Comparison of ENCODE assay signal across 18 cellular contexts in the genomic region with DNA sequence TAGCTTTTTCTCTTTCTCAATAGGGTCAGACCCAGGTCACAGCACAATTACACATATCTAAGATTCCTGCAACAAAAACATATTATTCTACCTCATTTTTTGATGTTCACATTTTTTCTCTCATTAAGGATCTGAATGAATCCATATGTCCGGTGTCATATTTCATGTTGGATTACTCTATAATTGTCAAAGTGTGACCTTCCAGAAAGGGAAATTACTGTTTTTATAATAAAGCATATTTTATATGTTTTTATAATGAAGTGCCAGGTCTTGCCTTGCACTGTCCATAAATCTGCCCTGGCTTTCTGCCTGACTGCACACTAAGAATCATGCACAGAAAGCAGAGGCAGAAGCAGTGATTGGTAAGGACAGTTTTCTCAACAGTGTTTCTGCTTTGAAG.
DNase-seq lines count a peak whose midpoint lies in the region; ATAC-seq, FAIRE-seq and TF ChIP-seq lines count a peak whose summit lies in the region.
"Had no signal": no experiment of that assay in that cellular context is flagged by ENCODE, and none has a peak within 500 bp of the region (broad histone marks: within the 10 kb centered on the region; RNA-seq: fewer than 3 reads in every experiment).

No MANE protein-coding gene starts in this region.

- no peak overlapping the region for H3K4me3 ChIP-seq in fibroblast of the aortic adventitia (ENCODE audit: low read depth, low read length)
- H3K4me3 ChIP-seq: adrenal gland had no signal

- DNase-seq in A172 (ENCODE audit: low spot score) (peak; percentile 8), GM03348 (ENCODE audit: low spot score) (peak; percentile 4), fibroblast of the aortic adventitia (ENCODE audit: low read depth) (peak; percentile 61), GM13976 (ENCODE audit: low spot score) (no peak), GM19239 (ENCODE audit: insufficient read length, low spot score) (no peak), activated gamma-delta T cell treated with Interleukin-2 at 50 U/mL for 16 hours (no peak)
- DNase-seq: activated CD4-positive, alpha-beta T cell treated with anti-CD3 and anti-CD28 coated beads, Interleukin-2, amount 10 ng/mL, durations not matched to agents 7 days and 5 days; activated T-cell treated with anti-CD3 and anti-CD28 coated beads, Interleukin-2, amount 50 U/mL, for 4 hours; adrenal gland; DMS79 treated with DMSO at 0.1 percent for 48 hours; NCI-H510A; stimulated activated CD4-positive, alpha-beta T cell treated with anti-CD3 and anti-CD28 coated beads, Interleukin-1b, Interleukin-23, amount 100 ng/mL, for 48 hours; stimulated activated CD8-positive, alpha-beta memory T cell treated with anti-CD3 and anti-CD28 coated beads, Interleukin-4, amount 100 ng/mL, for 48 hours; T-helper 9 cell had no signal

- no peak for FAIRE-seq in GM19239 (lab: Jason Lieb, UNC)
- FAIRE-seq: frontal cortex, GM12892 had no signal

- TF ChIP-seq CTCF in fibroblast of the aortic adventitia (IDR thresholded peaks at IDR 0.05; ENCODE audit: insufficient read depth, low read length) (no peak), GM13976 (IDR thresholded peaks at IDR 0.05; ENCODE audit: borderline replicate concordance, control extremely low read depth, extremely low read depth, insufficient read depth, missing control alignments) (no peak)

- in situ Hi-C loops in GM13976 (cut with MboI; ENCODE audit: low sequenced_read_pairs, unreplicated experiment), result no loop called here

- no peak for ATAC-seq in GM18909 (IDR thresholded peaks at IDR 0.05; ENCODE audit: poor library complexity, unreplicated experiment)
- ATAC-seq: activated T-cell treated with anti-CD3 and anti-CD28 coated beads, Interleukin-2, amount 50 U/mL, for 4 hours had no signal

TF ChIP-seq in PFSK-1, 5 proteins besides CTCF, POLR2A, EP300 and RAD21:
- no peak for TF ChIP-seq POLR2AphosphoS5 (IDR thresholded peaks at IDR 0.05; ENCODE audit: low read depth, low read length)
- peak; percentile 85; the same call in 1 of the 2 replicates for TF ChIP-seq TAF1 (IDR thresholded peaks at IDR 0.05; ENCODE audit: borderline replicate concordance, insufficient read depth, low read length)
- TF ChIP-seq, protein P1, sequence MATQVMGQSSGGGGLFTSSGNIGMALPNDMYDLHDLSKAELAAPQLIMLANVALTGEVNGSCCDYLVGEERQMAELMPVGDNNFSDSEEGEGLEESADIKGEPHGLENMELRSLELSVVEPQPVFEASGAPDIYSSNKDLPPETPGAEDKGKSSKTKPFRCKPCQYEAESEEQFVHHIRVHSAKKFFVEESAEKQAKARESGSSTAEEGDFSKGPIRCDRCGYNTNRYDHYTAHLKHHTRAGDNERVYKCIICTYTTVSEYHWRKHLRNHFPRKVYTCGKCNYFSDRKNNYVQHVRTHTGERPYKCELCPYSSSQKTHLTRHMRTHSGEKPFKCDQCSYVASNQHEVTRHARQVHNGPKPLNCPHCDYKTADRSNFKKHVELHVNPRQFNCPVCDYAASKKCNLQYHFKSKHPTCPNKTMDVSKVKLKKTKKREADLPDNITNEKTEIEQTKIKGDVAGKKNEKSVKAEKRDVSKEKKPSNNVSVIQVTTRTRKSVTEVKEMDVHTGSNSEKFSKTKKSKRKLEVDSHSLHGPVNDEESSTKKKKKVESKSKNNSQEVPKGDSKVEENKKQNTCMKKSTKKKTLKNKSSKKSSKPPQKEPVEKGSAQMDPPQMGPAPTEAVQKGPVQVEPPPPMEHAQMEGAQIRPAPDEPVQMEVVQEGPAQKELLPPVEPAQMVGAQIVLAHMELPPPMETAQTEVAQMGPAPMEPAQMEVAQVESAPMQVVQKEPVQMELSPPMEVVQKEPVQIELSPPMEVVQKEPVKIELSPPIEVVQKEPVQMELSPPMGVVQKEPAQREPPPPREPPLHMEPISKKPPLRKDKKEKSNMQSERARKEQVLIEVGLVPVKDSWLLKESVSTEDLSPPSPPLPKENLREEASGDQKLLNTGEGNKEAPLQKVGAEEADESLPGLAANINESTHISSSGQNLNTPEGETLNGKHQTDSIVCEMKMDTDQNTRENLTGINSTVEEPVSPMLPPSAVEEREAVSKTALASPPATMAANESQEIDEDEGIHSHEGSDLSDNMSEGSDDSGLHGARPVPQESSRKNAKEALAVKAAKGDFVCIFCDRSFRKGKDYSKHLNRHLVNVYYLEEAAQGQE (IDR thresholded peaks at IDR 0.05; ENCODE audit: insufficient read depth in 1 of 2, low read depth in 2 of 2, low read length in 2 of 2), result no peak
- TF ChIP-seq FOXP2 (optimal IDR thresholded peaks at IDR 0.05; ENCODE audit: borderline replicate concordance, extremely low read depth, extremely low read length, insufficient read depth), result no peak

Comparison
In these comparisons a context has a peak if more than half of its experiments do, and no peak if none do; other contexts are left out.
1. DNase-seq: peak in A172 (single experiment), GM03348 (single experiment) and fibroblast of the aortic adventitia (single experiment); none in GM13976 (single experiment), GM19239 (single experiment) and activated gamma-delta T cell treated with Interleukin-2 at 50 U/mL for 16 hours (single experiment).